In genomic region chr16:11328172-11329079, GRCh38 we compare ENCODE assay signal across 8 cellular contexts. TPM values are rescaled to one million over a fixed set of nuclear protein-coding genes. Genes with fewer than 3 reads are reported as not detected.
DNase-seq lines count a peak whose midpoint lies in the region; ATAC-seq, FAIRE-seq and TF ChIP-seq lines count a peak whose summit lies in the region.

No MANE protein-coding gene starts in this region.

- H3K9me3 Mint-ChIP-seq in activated CD4-positive, alpha-beta T cell treated with anti-CD3 and anti-CD28 coated beads, Interleukin-2, amount 10 ng/mL, durations not matched to agents 24 days and 14 days, result no peaks in the 10 kb centered on the region
- no peaks in the 10 kb centered on the region for H3K9me3 Mint-ChIP-seq in endothelial cell (ENCODE audit: unreplicated experiment)
- peaks cover 0 to 5% (median 0%) of the 10 kb centered on the region in 11 donors for H3K9me3 Mint-ChIP-seq in naive thymus-derived CD4-positive, alpha-beta T cell

- H3K27me3 Mint-ChIP-seq in activated CD4-positive, alpha-beta T cell treated with anti-CD3 and anti-CD28 coated beads, Interleukin-2, amount 10 ng/mL, durations not matched to agents 24 days and 14 days, result no peaks in the 10 kb centered on the region
- peaks cover 2% of the 10 kb centered on the region for H3K27me3 Mint-ChIP-seq in endothelial cell (ENCODE audit: unreplicated experiment)
- peaks cover 0 to 4% (median 0%) of the 10 kb centered on the region in 5 donors for H3K27me3 Mint-ChIP-seq in naive thymus-derived CD4-positive, alpha-beta T cell

- TF ChIP-seq POLR2A in GM12891 (IDR thresholded peaks at IDR 0.05; ENCODE audit: low read depth, low read length), result peak; percentile 44; the same call in 1 of the 2 replicates
- TF ChIP-seq POLR2A in upper lobe of left lung (IDR thresholded peaks at IDR 0.05), result no peak

- H3K4me3 ChIP-seq in H7 (ENCODE audit: insufficient read depth, low read depth, low read length) (no peak overlapping the region), upper lobe of left lung (no peak overlapping the region)
- H3K4me3 ChIP-seq in naive thymus-derived CD4-positive, alpha-beta T cell (ENCODE audit: low read length), result peak overlapping the region; percentile 32

- WGBS in upper lobe of left lung, 2 donors, result 28 to 30% methylated on average over 10 to 12 of the region's 12 CpGs

- peak overlapping the region; percentile 70 for H3K4me3 Mint-ChIP-seq in activated CD4-positive, alpha-beta T cell treated with anti-CD3 and anti-CD28 coated beads, Interleukin-2, amount 10 ng/mL, durations not matched to agents 24 days and 14 days
- H3K4me3 Mint-ChIP-seq in endothelial cell (ENCODE audit: unreplicated experiment), result peak overlapping the region; percentile 62
- peak overlapping the region; percentile 46 to 85 (median 70) for H3K4me3 Mint-ChIP-seq in naive thymus-derived CD4-positive, alpha-beta T cell

- intact Hi-C loops in activated CD4-positive, alpha-beta T cell treated with anti-CD3 and anti-CD28 coated beads, Interleukin-2, amount 10 ng/mL, durations not matched to agents 24 days and 14 days (cut with micrococcal nuclease), result loop anchor here (1.0 to 5.0 kb wide), 4 partner anchors 14 to 70 kb away; no protein-coding TSS in a partner anchor
- intact Hi-C loops in naive thymus-derived CD4-positive, alpha-beta T cell (cut with micrococcal nuclease), result loop anchor here (1.0 kb wide), 4 partner anchors 17 to 31 kb away; partner anchors contain the start of gene RMI2 (in 1 of the 2)

- no peaks in the 10 kb centered on the region for H3K9me3 ChIP-seq in naive thymus-derived CD4-positive, alpha-beta T cell (ENCODE audit: control insufficient read depth in 2 of 3, low read length in 3 of 3)
- H3K9me3 ChIP-seq in upper lobe of left lung, result no peaks in the 10 kb centered on the region

- peak; percentile 83 for ATAC-seq in naive thymus-derived CD4-positive, alpha-beta T cell
- ATAC-seq in upper lobe of left lung (ENCODE audit: low FRiP score in 2 of 2), result peak; percentile 81 to 87

- POLR2A ChIA-PET in naive thymus-derived CD4-positive, alpha-beta T cell (lab: Charles Lee), result interaction anchor here (1.0 to 3.2 kb wide), 3 partner anchors 32 to 103 kb away, joined by 3 to 16 read pairs (median 3); partner anchors contain the start of gene SOCS1

- H3K4me1 ChIP-seq in naive thymus-derived CD4-positive, alpha-beta T cell (ENCODE audit: control insufficient read depth in 2 of 2, insufficient read depth in 2 of 2, low read length in 2 of 2), result peaks cover 8 to 17% of the 10 kb centered on the region in 2 donors
- peaks cover 17 to 21% (median 21%) of the 10 kb centered on the region in 4 donors for H3K4me1 ChIP-seq in upper lobe of left lung

- H3K27ac Mint-ChIP-seq in activated CD4-positive, alpha-beta T cell treated with anti-CD3 and anti-CD28 coated beads, Interleukin-2, amount 10 ng/mL, durations not matched to agents 24 days and 14 days, result peak overlapping the region; percentile 77
- H3K27ac Mint-ChIP-seq in endothelial cell (ENCODE audit: unreplicated experiment), result peak overlapping the region; percentile 53
- H3K27ac Mint-ChIP-seq in naive thymus-derived CD4-positive, alpha-beta T cell, result peak overlapping the region; percentile 21 to 88 (median 73)

- H3K27me3 ChIP-seq in H7 (ENCODE audit: control insufficient read depth, insufficient read depth, low read length), result no peaks in the 10 kb centered on the region
- H3K27me3 ChIP-seq in naive thymus-derived CD4-positive, alpha-beta T cell (ENCODE audit: control insufficient read depth in 2 of 2, insufficient read depth in 2 of 2, low read length in 2 of 2), result no peaks in the 10 kb centered on the region
- H3K27me3 ChIP-seq in upper lobe of left lung, result no peaks in the 10 kb centered on the region

- TF ChIP-seq EP300 in upper lobe of left lung (IDR thresholded peaks at IDR 0.05), result peak in 1 of 4 donors; percentile 37

- peaks cover 55% of the 10 kb centered on the region for H3K4me1 Mint-ChIP-seq in activated CD4-positive, alpha-beta T cell treated with anti-CD3 and anti-CD28 coated beads, Interleukin-2, amount 10 ng/mL, durations not matched to agents 24 days and 14 days
- peaks cover 12% of the 10 kb centered on the region for H3K4me1 Mint-ChIP-seq in endothelial cell (ENCODE audit: unreplicated experiment)
- peaks cover 11 to 68% (median 26%) of the 10 kb centered on the region in 7 donors for H3K4me1 Mint-ChIP-seq in naive thymus-derived CD4-positive, alpha-beta T cell

- TF ChIP-seq CTCF in endothelial cell (IDR thresholded peaks at IDR 0.05; ENCODE audit: unreplicated experiment) (no peak), upper lobe of left lung (IDR thresholded peaks at IDR 0.05) (no peak)

- H3K36me3 Mint-ChIP-seq in activated CD4-positive, alpha-beta T cell treated with anti-CD3 and anti-CD28 coated beads, Interleukin-2, amount 10 ng/mL, durations not matched to agents 24 days and 14 days (ENCODE audit: low read depth), result peaks cover 2% of the 10 kb centered on the region
- no peaks in the 10 kb centered on the region for H3K36me3 Mint-ChIP-seq in endothelial cell (ENCODE audit: low read depth, unreplicated experiment)
- H3K36me3 Mint-ChIP-seq in naive thymus-derived CD4-positive, alpha-beta T cell, result peaks cover 0 to 25% (median 0%) of the 10 kb centered on the region in 5 donors

- no peak for FAIRE-seq in GM12891 (lab: Jason Lieb, UNC)

- H3K36me3 ChIP-seq in H7 (replicated peaks; ENCODE audit: control insufficient read depth, insufficient read depth, low read length) (no peaks in the 10 kb centered on the region; the same call in none of the 2 replicates), upper lobe of left lung (no peaks in the 10 kb centered on the region)
- no peaks in the 10 kb centered on the region for H3K36me3 ChIP-seq in naive thymus-derived CD4-positive, alpha-beta T cell (ENCODE audit: control insufficient read depth in 2 of 3, insufficient read depth in 3 of 3, low read length in 3 of 3)

- CTCF ChIA-PET in naive thymus-derived CD4-positive, alpha-beta T cell (lab: Charles Lee), result interaction anchor here (0.7 to 1.2 kb wide), 4 partner anchors 17 to 74 kb away, joined by 3 to 4 read pairs (median 3); no protein-coding TSS in a partner anchor

- DNase-seq in GM12891 (ENCODE audit: insufficient read length, low spot score), result peak; percentile 74
- peak; percentile 87 for DNase-seq in H7
- peak; percentile 91 for DNase-seq in LHCN-M2 (ENCODE audit: low read depth)
- DNase-seq in activated CD4-positive, alpha-beta T cell treated with anti-CD3 and anti-CD28 coated beads, Interleukin-2, amount 10 ng/mL, durations not matched to agents 24 days and 14 days, result peak; percentile 88
- peak; percentile 76 for DNase-seq in endothelial cell (ENCODE audit: low spot score)
- peak in 7 of 9 donors; percentile 24 to 52 (median 30) for DNase-seq in naive thymus-derived CD4-positive, alpha-beta T cell
- peak in 1 of 2 donors; percentile 83 for DNase-seq in upper lobe of left lung
- no peak for DNase-seq in NCI-H2196 treated with DMSO at 0.1 percent for 48 hours (lab: John Stamatoyannopoulos, UW; ENCODE audit: unreplicated experiment)

- H3K27ac ChIP-seq in naive thymus-derived CD4-positive, alpha-beta T cell (ENCODE audit: low read depth, low read length), result no peak overlapping the region
- H3K27ac ChIP-seq in upper lobe of left lung, result peak overlapping the region; percentile 42 to 55 (median 47)

RNA-seq across cellular contexts. Expression of gene RMI2, which starts 16.8 kb away (rescaled TPM):
- 39.3 TPM for polyA plus RNA-seq in GM12891 (2012; ENCODE audit: low read depth, missing spikeins)
- 58.8 and 59.2 TPM in 2 replicates for total RNA-seq in H7 (2014; rRNA removed; shearing (Covaris generic))
- total RNA-seq in LHCN-M2 (2014; rRNA removed), result 14.2 and 14.3 TPM in 2 replicates
- polyA plus RNA-seq in LHCN-M2 (2012), result 6.9 TPM
- 63.8 and 65.6 TPM in 2 replicates for total RNA-seq in activated CD4-positive, alpha-beta T cell treated with anti-CD3 and anti-CD28 coated beads, Interleukin-2, amount 10 ng/mL, durations not matched to agents 24 days and 14 days
- 10.5 TPM for total RNA-seq in endothelial cell (ENCODE audit: unreplicated experiment)
- 10 to 100 TPM in 1 of 5 experiments, 1 to 10 TPM in 4; 1.8 to 57.0 (median 3.3) TPM for total RNA-seq in naive thymus-derived CD4-positive, alpha-beta T cell
- polyA plus RNA-seq in naive thymus-derived CD4-positive, alpha-beta T cell, result 10 to 100 TPM in 1 of 2 donors, 1 to 10 TPM in 1; 7.1 to 13.3 TPM
- 1 to 10 TPM; 2.6 to 6.3 (median 2.7) TPM for total RNA-seq in upper lobe of left lung

RNA-seq across cellular contexts. Expression of gene PRM1, which starts 47.3 kb away (rescaled TPM):
- polyA plus RNA-seq in GM12891 (2012; ENCODE audit: low read depth, missing spikeins), result not detected
- total RNA-seq in H7 (2014; rRNA removed; shearing (Covaris generic)), result not detected in 2 replicates
- not detected in 2 replicates for total RNA-seq in LHCN-M2 (2014; rRNA removed)
- polyA plus RNA-seq in LHCN-M2 (2012), result not detected
- total RNA-seq in activated CD4-positive, alpha-beta T cell treated with anti-CD3 and anti-CD28 coated beads, Interleukin-2, amount 10 ng/mL, durations not matched to agents 24 days and 14 days, result not detected in 2 replicates
- total RNA-seq in endothelial cell (ENCODE audit: unreplicated experiment), result not detected
- total RNA-seq in naive thymus-derived CD4-positive, alpha-beta T cell, result not detected
- polyA plus RNA-seq in naive thymus-derived CD4-positive, alpha-beta T cell, result not detected
- total RNA-seq in upper lobe of left lung, result not detected

RNA-seq across cellular contexts. Expression of gene PRM2, which starts 52.1 kb away (rescaled TPM):
- polyA plus RNA-seq in GM12891 (2012; ENCODE audit: low read depth, missing spikeins), result not detected
- not detected in 2 replicates for total RNA-seq in H7 (2014; rRNA removed; shearing (Covaris generic))
- total RNA-seq in LHCN-M2 (2014; rRNA removed) (not detected in 2 replicates), endothelial cell (ENCODE audit: unreplicated experiment) (not detected), upper lobe of left lung (not detected)
- polyA plus RNA-seq in LHCN-M2 (2012), result not detected
- total RNA-seq in activated CD4-positive, alpha-beta T cell treated with anti-CD3 and anti-CD28 coated beads, Interleukin-2, amount 10 ng/mL, durations not matched to agents 24 days and 14 days, result not detected in 2 replicates
- total RNA-seq in naive thymus-derived CD4-positive, alpha-beta T cell, result not detected
- not detected for polyA plus RNA-seq in naive thymus-derived CD4-positive, alpha-beta T cell

RNA-seq across cellular contexts. Expression of gene PRM3, which starts 55.0 kb away (rescaled TPM):
- not detected for polyA plus RNA-seq in GM12891 (2012; ENCODE audit: low read depth, missing spikeins)
- not detected in 2 replicates for total RNA-seq in H7 (2014; rRNA removed; shearing (Covaris generic))
- total RNA-seq in LHCN-M2 (2014; rRNA removed) (not detected in 2 replicates), endothelial cell (ENCODE audit: unreplicated experiment) (not detected), upper lobe of left lung (not detected)
- not detected for polyA plus RNA-seq in LHCN-M2 (2012)
- total RNA-seq in activated CD4-positive, alpha-beta T cell treated with anti-CD3 and anti-CD28 coated beads, Interleukin-2, amount 10 ng/mL, durations not matched to agents 24 days and 14 days, result not detected in 2 replicates
- total RNA-seq in naive thymus-derived CD4-positive, alpha-beta T cell, result not detected
- polyA plus RNA-seq in naive thymus-derived CD4-positive, alpha-beta T cell, result not detected

RNA-seq across cellular contexts. Expression of gene TNP2, which starts 59.3 kb away (rescaled TPM):
- not detected for polyA plus RNA-seq in GM12891 (2012; ENCODE audit: low read depth, missing spikeins)
- total RNA-seq in H7 (2014; rRNA removed; shearing (Covaris generic)), result not detected in 2 replicates
- total RNA-seq in LHCN-M2 (2014; rRNA removed), result not detected in 2 replicates
- not detected for polyA plus RNA-seq in LHCN-M2 (2012)
- not detected in 2 replicates for total RNA-seq in activated CD4-positive, alpha-beta T cell treated with anti-CD3 and anti-CD28 coated beads, Interleukin-2, amount 10 ng/mL, durations not matched to agents 24 days and 14 days
- total RNA-seq in endothelial cell (ENCODE audit: unreplicated experiment), result not detected
- total RNA-seq in naive thymus-derived CD4-positive, alpha-beta T cell, result not detected
- not detected for polyA plus RNA-seq in naive thymus-derived CD4-positive, alpha-beta T cell
- total RNA-seq in upper lobe of left lung, result not detected
